21 cellular contexts compared by ENCODE assay signal in the genomic region with DNA sequence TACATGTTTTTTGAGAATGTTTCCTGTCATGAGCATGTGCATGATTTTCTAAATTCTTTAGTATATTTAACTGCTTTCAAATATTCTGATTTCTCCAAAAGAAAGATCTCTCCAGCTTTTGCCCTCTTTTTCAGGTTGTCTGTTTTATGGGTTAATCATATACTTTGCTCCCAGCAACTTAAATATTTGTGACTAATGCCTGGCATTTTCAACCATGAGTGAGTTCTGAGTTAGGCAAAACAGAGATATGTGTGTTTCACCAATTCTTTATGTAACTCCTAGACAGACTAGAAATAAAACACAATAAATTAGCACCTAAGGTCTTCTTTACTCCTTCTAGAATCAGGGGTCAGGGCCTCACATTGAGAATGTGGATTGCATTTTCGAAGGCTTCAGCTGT.
DNase-seq lines count a peak whose midpoint lies in the region; ATAC-seq, FAIRE-seq and TF ChIP-seq lines count a peak whose summit lies in the region.
"Had no signal": no experiment of that assay in that cellular context is flagged by ENCODE, and none has a peak within 500 bp of the region (broad histone marks: within the 10 kb centered on the region; RNA-seq: fewer than 3 reads in every experiment).

No MANE protein-coding gene starts in this region.

- no peak for ATAC-seq in activated naive CD8-positive, alpha-beta T cell treated with anti-CD3 and anti-CD28 coated beads, Interleukin-2, amount 50 U/mL, for 24 hours
- ATAC-seq in HG03039 (IDR thresholded peaks at IDR 0.05; ENCODE audit: unreplicated experiment) = no peak
- ATAC-seq: Panc1 had no signal

- H3K4me3 ChIP-seq in ACC112 (ENCODE audit: low read depth, low read length) = peak overlapping the region; percentile 25; the same call in 1 of the 2 replicates
- peak overlapping the region; percentile 52 for H3K4me3 ChIP-seq in GM23248
- H3K4me3 ChIP-seq in astrocyte (ENCODE audit: insufficient read depth, low read depth, low read length) = no peak overlapping the region
- H3K4me3 ChIP-seq in iPS-20b (ENCODE audit: low read length) = no peak overlapping the region
- H3K4me3 ChIP-seq: SK-N-MC had no signal

- H3K36me3 Mint-ChIP-seq in astrocyte (ENCODE audit: low read depth, unreplicated experiment) = no peaks in the 10 kb centered on the region
- peaks cover 7% of the 10 kb centered on the region for H3K36me3 Mint-ChIP-seq in activated naive CD8-positive, alpha-beta T cell treated with anti-CD3 and anti-CD28 coated beads, Interleukin-2, amount 50 U/mL, for 24 hours (ENCODE audit: low read depth)
- peaks cover 10% of the 10 kb centered on the region for H3K36me3 Mint-ChIP-seq in activated CD4-positive, alpha-beta T cell treated with anti-CD3 and anti-CD28 coated beads, Interleukin-2, amount 10 ng/mL, durations not matched to agents 7 days and 5 days (ENCODE audit: low read depth)
- H3K36me3 Mint-ChIP-seq: IgD-negative memory B cell had no signal

- peak overlapping the region; percentile 70 for H3K9ac ChIP-seq in GM23248
- H3K9ac ChIP-seq in astrocyte (ENCODE audit: low read length) = no peak overlapping the region
- H3K9ac ChIP-seq in iPS-20b (ENCODE audit: low read depth, low read length) = peak overlapping the region; percentile 2; the same call in 1 of the 2 replicates

- H3K27ac Mint-ChIP-seq in astrocyte (ENCODE audit: unreplicated experiment) = peak overlapping the region; percentile 58
- no peak overlapping the region for H3K27ac Mint-ChIP-seq in activated naive CD8-positive, alpha-beta T cell treated with anti-CD3 and anti-CD28 coated beads, Interleukin-2, amount 50 U/mL, for 24 hours
- H3K27ac Mint-ChIP-seq in activated CD4-positive, alpha-beta T cell treated with anti-CD3 and anti-CD28 coated beads, Interleukin-2, amount 10 ng/mL, durations not matched to agents 7 days and 5 days = no peak overlapping the region
- H3K27ac Mint-ChIP-seq: CD8-positive, alpha-beta memory T cell; IgD-negative memory B cell had no signal

- H3K27me3 Mint-ChIP-seq in astrocyte (ENCODE audit: low read depth, unreplicated experiment) = no peaks in the 10 kb centered on the region
- H3K27me3 Mint-ChIP-seq in activated naive CD8-positive, alpha-beta T cell treated with anti-CD3 and anti-CD28 coated beads, Interleukin-2, amount 50 U/mL, for 24 hours = no peaks in the 10 kb centered on the region
- no peaks in the 10 kb centered on the region for H3K27me3 Mint-ChIP-seq in activated CD4-positive, alpha-beta T cell treated with anti-CD3 and anti-CD28 coated beads, Interleukin-2, amount 10 ng/mL, durations not matched to agents 7 days and 5 days
- H3K27me3 Mint-ChIP-seq: CD8-positive, alpha-beta memory T cell; IgD-negative memory B cell had no signal

- H3K4me3 Mint-ChIP-seq in astrocyte (ENCODE audit: unreplicated experiment) = no peak overlapping the region
- H3K4me3 Mint-ChIP-seq in activated naive CD8-positive, alpha-beta T cell treated with anti-CD3 and anti-CD28 coated beads, Interleukin-2, amount 50 U/mL, for 24 hours = no peak overlapping the region
- no peak overlapping the region for H3K4me3 Mint-ChIP-seq in activated CD4-positive, alpha-beta T cell treated with anti-CD3 and anti-CD28 coated beads, Interleukin-2, amount 10 ng/mL, durations not matched to agents 7 days and 5 days
- H3K4me3 Mint-ChIP-seq: CD8-positive, alpha-beta memory T cell; IgD-negative memory B cell had no signal

- H2AFZ ChIP-seq in ACC112 (ENCODE audit: low read length, unreplicated experiment) (no peak overlapping the region), GM23248 (no peak overlapping the region), astrocyte (ENCODE audit: low read depth, low read length) (no peak overlapping the region)

- H3F3A ChIP-seq in GM23248 (ENCODE audit: insufficient read depth) = peaks cover 22% of the 10 kb centered on the region

- CTCF ChIA-PET in activated CD4-positive, alpha-beta T cell treated with anti-CD3 and anti-CD28 coated beads, Interleukin-2, amount 10 ng/mL, durations not matched to agents 7 days and 5 days (lab: Charles Lee) = no interaction called here

- H3K4me1 ChIP-seq in ACC112 (ENCODE audit: control insufficient read depth, insufficient read depth, low read length, unreplicated experiment) = peaks cover 12% of the 10 kb centered on the region
- H3K4me1 ChIP-seq in GM23248 (ENCODE audit: insufficient read depth) = peaks cover 31% of the 10 kb centered on the region
- no peaks in the 10 kb centered on the region for H3K4me1 ChIP-seq in astrocyte (ENCODE audit: insufficient read depth, low read length)
- peaks cover 8% of the 10 kb centered on the region; the same call in 1 of the 2 replicates for H3K4me1 ChIP-seq in iPS-20b (ENCODE audit: insufficient read depth, low read length)

- no peak for TF ChIP-seq CTCF in astrocyte (IDR thresholded peaks at IDR 0.05; ENCODE audit: insufficient read depth, low read depth, low read length)

- H3K27ac ChIP-seq in ACC112 (ENCODE audit: low read depth, low read length) (peak overlapping the region; percentile 48), GM23248 (peak overlapping the region; percentile 80), astrocyte (ENCODE audit: low read depth, low read length) (no peak overlapping the region), iPS-20b (ENCODE audit: low read length) (no peak overlapping the region)
- H3K27ac ChIP-seq: SK-N-MC had no signal

- DNase-seq in GM23248 (peak; percentile 40), astrocyte (ENCODE audit: low read depth) (no peak)
- no peak for DNase-seq in activated naive CD8-positive, alpha-beta T cell treated with anti-CD3 and anti-CD28 coated beads, Interleukin-2, amount 50 U/mL, for 24 hours
- no peak for DNase-seq in activated CD4-positive, alpha-beta T cell treated with anti-CD3 and anti-CD28 coated beads, Interleukin-2, amount 10 ng/mL, durations not matched to agents 7 days and 5 days
- DNase-seq: C1 segment of cervical spinal cord; CD8-positive, alpha-beta memory T cell; Karpas-422; NCI-H1048; NCI-H1436; NCI-H1930; NCI-H2171; Right ventricle myocardium superior had no signal

- no peaks in the 10 kb centered on the region for H3K9me2 ChIP-seq in GM23248 (ENCODE audit: insufficient read depth)

- H3K4me2 ChIP-seq in GM23248 (ENCODE audit: unreplicated experiment) = peak overlapping the region; percentile 48
- no peak overlapping the region for H3K4me2 ChIP-seq in astrocyte (ENCODE audit: low read length)

- H3K27me3 ChIP-seq in ACC112 (ENCODE audit: insufficient read depth, low read length) = no peaks in the 10 kb centered on the region
- H3K27me3 ChIP-seq in GM23248 (replicated peaks; ENCODE audit: insufficient read depth) = no peaks in the 10 kb centered on the region
- H3K27me3 ChIP-seq in astrocyte (ENCODE audit: insufficient read depth, low read length) = no peaks in the 10 kb centered on the region
- no peaks in the 10 kb centered on the region for H3K27me3 ChIP-seq in iPS-20b (ENCODE audit: insufficient read depth, low read length)

- peaks cover 23% of the 10 kb centered on the region for H3K4me1 Mint-ChIP-seq in astrocyte (ENCODE audit: low read depth, unreplicated experiment)
- H3K4me1 Mint-ChIP-seq in activated naive CD8-positive, alpha-beta T cell treated with anti-CD3 and anti-CD28 coated beads, Interleukin-2, amount 50 U/mL, for 24 hours = no peaks in the 10 kb centered on the region
- H3K4me1 Mint-ChIP-seq in activated CD4-positive, alpha-beta T cell treated with anti-CD3 and anti-CD28 coated beads, Interleukin-2, amount 10 ng/mL, durations not matched to agents 7 days and 5 days = no peaks in the 10 kb centered on the region
- H3K4me1 Mint-ChIP-seq: IgD-negative memory B cell had no signal

- H3K9me3 ChIP-seq in GM23248 (ENCODE audit: low read depth) (no peaks in the 10 kb centered on the region), astrocyte (ENCODE audit: insufficient read depth, low read depth, low read length) (no peaks in the 10 kb centered on the region), iPS-20b (ENCODE audit: insufficient read depth, low read depth, low read length) (no peaks in the 10 kb centered on the region)

- no peaks in the 10 kb centered on the region for H3K9me3 Mint-ChIP-seq in astrocyte (ENCODE audit: unreplicated experiment)
- no peaks in the 10 kb centered on the region for H3K9me3 Mint-ChIP-seq in activated naive CD8-positive, alpha-beta T cell treated with anti-CD3 and anti-CD28 coated beads, Interleukin-2, amount 50 U/mL, for 24 hours
- no peaks in the 10 kb centered on the region for H3K9me3 Mint-ChIP-seq in activated CD4-positive, alpha-beta T cell treated with anti-CD3 and anti-CD28 coated beads, Interleukin-2, amount 10 ng/mL, durations not matched to agents 7 days and 5 days
- H3K9me3 Mint-ChIP-seq: CD8-positive, alpha-beta memory T cell; IgD-negative memory B cell had no signal

- WGBS in GM23248 (ENCODE audit: low coverage in 1 of 2, low lambda C conversion rate in 2 of 2, missing lambda C conversion rate in 2 of 2), 2 experiments = 58 to 82% methylated on average over 1 of the region's 1 CpG

- FAIRE-seq in astrocyte (lab: Jason Lieb, UNC) = no peak
- FAIRE-seq: D721Med, H54, HTR-8/SVneo had no signal

- in situ Hi-C loops in GM23248 (cut with MboI) = no loop called here

- H3K36me3 ChIP-seq in ACC112 (ENCODE audit: insufficient read depth, low read length) (no peaks in the 10 kb centered on the region), GM23248 (ENCODE audit: low read depth) (peaks cover 5% of the 10 kb centered on the region; the same call in 1 of the 2 replicates), astrocyte (ENCODE audit: insufficient read depth, low read length) (peaks cover 3% of the 10 kb centered on the region), iPS-20b (ENCODE audit: insufficient read depth, low read depth, low read length) (peaks cover 40% of the 10 kb centered on the region)

- H4K20me1 ChIP-seq in GM23248 (ENCODE audit: insufficient read depth) (no peaks in the 10 kb centered on the region), astrocyte (ENCODE audit: insufficient read depth, low read length) (peaks cover 3% of the 10 kb centered on the region)

- H3K79me2 ChIP-seq in ACC112 (ENCODE audit: control insufficient read depth, insufficient read depth, low read length, unreplicated experiment) (no peaks in the 10 kb centered on the region), GM23248 (ENCODE audit: insufficient read depth) (no peaks in the 10 kb centered on the region), astrocyte (ENCODE audit: insufficient read depth, low read length) (no peaks in the 10 kb centered on the region)

- POLR2A ChIA-PET in activated CD4-positive, alpha-beta T cell treated with anti-CD3 and anti-CD28 coated beads, Interleukin-2, amount 10 ng/mL, durations not matched to agents 7 days and 5 days (lab: Charles Lee) = no interaction called here

Comparison
In these comparisons a context has a peak if more than half of its experiments do, and no peak if none do; other contexts are left out.
1. H3K27ac ChIP-seq: peak in ACC112 (single experiment) and GM23248 (single experiment); none in astrocyte (single experiment) and iPS-20b (single experiment).
2. H3K4me3 ChIP-seq: peak in ACC112 (single experiment) and GM23248 (single experiment); none in astrocyte (single experiment) and iPS-20b (single experiment).